ENCODE assay signal across 14 cellular contexts in genomic region chrX:38699603-38700110, GRCh38.
"Had no signal": no experiment of that assay in that cellular context is flagged by ENCODE, and none has a peak within 500 bp of the region (broad histone marks: within the 10 kb centered on the region; RNA-seq: fewer than 3 reads in every experiment).

No MANE protein-coding gene starts in this region.

- H3K27ac ChIP-seq: colonic mucosa, lower lobe of right lung, thyroid gland had no signal

- H3K36me3 ChIP-seq: colonic mucosa, lower lobe of right lung, thyroid gland had no signal

- H3K9me3 ChIP-seq: colonic mucosa, lower lobe of right lung, thyroid gland had no signal

- H3K4me3 ChIP-seq: colonic mucosa, lower lobe of right lung, thyroid gland had no signal

- DNase-seq: activated B cell treated with CpG ODN at 0.5 μM for 24 hours; activated CD4-positive, alpha-beta T cell treated with anti-CD3 and anti-CD28 coated beads for 48 hours; activated CD8-positive, alpha-beta memory T cell treated with anti-CD3 and anti-CD28 coated beads, Interleukin-2, amount 50 U/mL, for 48 hours; activated gamma-delta T cell; activated T-cell treated with anti-CD3 and anti-CD28 coated beads, Interleukin-2, amount 50 U/mL, for 72 hours; central memory CD4-positive, alpha-beta T cell; colonic mucosa; left cardiac atrium; lower lobe of right lung; stimulated activated CD4-positive, alpha-beta T cell treated with anti-CD3 and anti-CD28 coated beads, Interleukin-2, amount 100 ng/mL, for 48 hours; thyroid gland had no signal

- H3K27me3 ChIP-seq: colonic mucosa, thyroid gland had no signal

- ATAC-seq: activated naive CD4-positive, alpha-beta T cell treated with anti-CD3 and anti-CD28 coated beads, Interleukin-2, amount 50 U/mL, for 72 hours; activated T-cell treated with anti-CD3 and anti-CD28 coated beads, Interleukin-2, amount 50 U/mL, for 72 hours; esophagus mucosa; left cardiac atrium; lower lobe of right lung; stimulated activated memory B cell treated with anti-CD40 and anti-IgM and Interleukin-4, amounts not matched to agents 10 μg/mL and 1 μg/mL and 100 μg/mL, for 72 hours had no signal

- H3K4me1 ChIP-seq: colonic mucosa, lower lobe of right lung, thyroid gland had no signal
